In the genomic region with DNA sequence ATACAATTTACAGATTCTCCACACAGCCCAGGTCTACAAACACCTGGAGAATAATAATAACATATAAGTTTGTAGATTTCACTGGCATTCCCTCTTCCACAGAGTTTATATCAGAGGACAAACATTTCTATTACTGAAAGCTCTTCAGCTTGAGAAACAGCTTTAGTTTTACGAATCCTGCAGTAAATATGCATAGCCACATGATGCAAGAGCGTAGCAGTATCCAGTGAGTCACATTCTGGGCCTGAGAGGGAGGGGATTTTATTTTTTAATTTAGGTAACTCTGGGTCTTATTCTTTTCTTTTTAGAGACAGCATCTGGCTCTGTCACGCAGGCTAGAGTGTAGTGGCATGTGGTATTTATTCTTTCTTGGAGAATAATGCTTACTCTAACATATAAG, we compare ENCODE assay signal across 20 cellular contexts.
"Had no signal": no experiment of that assay in that cellular context is flagged by ENCODE, and none has a peak within 500 bp of the region (broad histone marks: within the 10 kb centered on the region; RNA-seq: fewer than 3 reads in every experiment).

No MANE protein-coding gene starts in this region.

- H3K27ac ChIP-seq: breast epithelium, colonic mucosa, heart left ventricle, ovary, prostate gland, right atrium auricular region, tibial artery had no signal

- ATAC-seq: activated T-cell treated with anti-CD3 and anti-CD28 coated beads, Interleukin-2, amount 50 U/mL, for 4 hours; heart left ventricle; left lobe of liver; natural killer cell treated with Interleukin-12 subunit alpha and Interleukin-12 subunit beta and Interleukin-15 and Interleukin-18, amount 100 ng/mL, for 72 hours had no signal

- H3K4me1 ChIP-seq: breast epithelium, colonic mucosa, heart left ventricle, prostate gland, right atrium auricular region, tibial artery had no signal

- H3K9me3 ChIP-seq: breast epithelium, colonic mucosa, ovary, prostate gland, right atrium auricular region, tibial artery had no signal

- H3K4me3 ChIP-seq: breast epithelium, colonic mucosa, heart left ventricle, lung, ovary, prostate gland, right atrium auricular region, tibial artery had no signal

- H3K27me3 ChIP-seq: breast epithelium, colonic mucosa, heart left ventricle, ovary, right atrium auricular region, tibial artery had no signal

- H3K36me3 ChIP-seq: breast epithelium, colonic mucosa, heart left ventricle, ovary, prostate gland, right atrium auricular region, tibial artery had no signal

- DNase-seq: activated B cell treated with CpG ODN at 0.5 μM for 24 hours; activated CD4-positive, alpha-beta T cell treated with anti-CD3 and anti-CD28 coated beads for 4 hours; activated CD4-positive, alpha-beta T cell treated with anti-CD3 and anti-CD28 coated beads, Interleukin-2, amount 50 U/mL, for 48 hours; activated CD8-positive, alpha-beta memory T cell treated with anti-CD3 and anti-CD28 coated beads, Interleukin-2, amount 50 U/mL, for 48 hours; activated naive CD4-positive, alpha-beta T cell; activated T-cell treated with anti-CD3 and anti-CD28 coated beads, Interleukin-2, amount 50 U/mL, for 4 hours; colonic mucosa; heart left ventricle; kidney; ovary; stimulated activated CD4-positive, alpha-beta T cell treated with anti-CD3 and anti-CD28 coated beads, Interleukin-12 subunit alpha, Interleukin-12 subunit beta, amount 100 ng/mL, for 4 hours; substantia nigra; T1000; tibial artery had no signal
